8 cellular contexts compared by ENCODE assay signal in genomic region chr1:185720633-185721272, GRCh38.
DNase-seq lines count a peak whose midpoint lies in the region; TF ChIP-seq lines count a peak whose summit lies in the region.

No MANE protein-coding gene starts in this region.

- no peaks in the 10 kb centered on the region for H3K79me2 ChIP-seq in OCI-LY1 (ENCODE audit: insufficient read depth, low read length)

- H3K27me3 ChIP-seq in OCI-LY1 (ENCODE audit: insufficient read depth, low read length) = no peaks in the 10 kb centered on the region

- H4K20me1 ChIP-seq in OCI-LY1 (ENCODE audit: insufficient read depth, low read length) = no peaks in the 10 kb centered on the region

- H3K9me2 ChIP-seq in OCI-LY1 (ENCODE audit: low read depth, low read length) = no peaks in the 10 kb centered on the region

- no peak overlapping the region for H3K4me3 ChIP-seq in OCI-LY1 (ENCODE audit: low read depth, low read length, poor library complexity, severe bottlenecking)

- H3F3A ChIP-seq in OCI-LY1 (ENCODE audit: insufficient read depth, low read length) = no peaks in the 10 kb centered on the region

- H3K4me2 ChIP-seq in OCI-LY1 (ENCODE audit: low read length) = no peak overlapping the region

- no peak overlapping the region for H3K27ac ChIP-seq in OCI-LY1 (ENCODE audit: low read depth, low read length, poor library complexity, severe bottlenecking)

- DNase-seq in DMS 273 (lab: John Stamatoyannopoulos, UW; ENCODE audit: unreplicated experiment) = peak; percentile 69
- no peak for DNase-seq in DMS 273 treated with DMSO at 0.1 percent for 48 hours (lab: John Stamatoyannopoulos, UW)
- peak; percentile 45 for DNase-seq in fibroblast of gingiva (ENCODE audit: low read depth)
- peak; percentile 15 for DNase-seq in putamen (ENCODE audit: low spot score)
- DNase-seq in activated effector memory CD4-positive, alpha-beta T cell treated with anti-CD3 and anti-CD28 coated beads, Interleukin-2, amount 50 U/mL, for 16 hours = no peak
- DNase-seq in effector CD8-positive, alpha-beta T cell (lab: John Stamatoyannopoulos, UW) = no peak
- no peak for DNase-seq in stimulated activated CD4-positive, alpha-beta T cell treated with anti-CD3 and anti-CD28 coated beads, Interleukin-12 subunit alpha, Interleukin-12 subunit beta, amount 100 ng/mL, for 4 hours

- no peaks in the 10 kb centered on the region for H3K4me1 ChIP-seq in OCI-LY1 (ENCODE audit: insufficient read depth, low read length, severe bottlenecking)

- TF ChIP-seq CTCF in OCI-LY1 (IDR thresholded peaks at IDR 0.05; ENCODE audit: low read length) = peak; percentile 49; the same call in 1 of the 2 replicates

- no peak overlapping the region for H2AFZ ChIP-seq in OCI-LY1 (ENCODE audit: low read length)

- H3K9ac ChIP-seq in OCI-LY1 (ENCODE audit: low read length) = no peak overlapping the region

- H3K9me3 ChIP-seq in OCI-LY1 (ENCODE audit: low read length) = no peaks in the 10 kb centered on the region

- no peaks in the 10 kb centered on the region for H3K36me3 ChIP-seq in OCI-LY1 (ENCODE audit: insufficient read depth, low read length)

Comparison
In these comparisons a context has a peak if more than half of its experiments do, and no peak if none do; other contexts are left out.
1. DNase-seq: peak in DMS 273 (single experiment), fibroblast of gingiva (single experiment) and putamen (single experiment); none in DMS 273 treated with DMSO at 0.1 percent for 48 hours (single experiment), activated effector memory CD4-positive, alpha-beta T cell treated with anti-CD3 and anti-CD28 coated beads, Interleukin-2, amount 50 U/mL, for 16 hours (single experiment), effector CD8-positive, alpha-beta T cell (single experiment) and stimulated activated CD4-positive, alpha-beta T cell treated with anti-CD3 and anti-CD28 coated beads, Interleukin-12 subunit alpha, Interleukin-12 subunit beta, amount 100 ng/mL, for 4 hours (single experiment).